Comparison of ENCODE assay signal across 8 cellular contexts in the genomic region with DNA sequence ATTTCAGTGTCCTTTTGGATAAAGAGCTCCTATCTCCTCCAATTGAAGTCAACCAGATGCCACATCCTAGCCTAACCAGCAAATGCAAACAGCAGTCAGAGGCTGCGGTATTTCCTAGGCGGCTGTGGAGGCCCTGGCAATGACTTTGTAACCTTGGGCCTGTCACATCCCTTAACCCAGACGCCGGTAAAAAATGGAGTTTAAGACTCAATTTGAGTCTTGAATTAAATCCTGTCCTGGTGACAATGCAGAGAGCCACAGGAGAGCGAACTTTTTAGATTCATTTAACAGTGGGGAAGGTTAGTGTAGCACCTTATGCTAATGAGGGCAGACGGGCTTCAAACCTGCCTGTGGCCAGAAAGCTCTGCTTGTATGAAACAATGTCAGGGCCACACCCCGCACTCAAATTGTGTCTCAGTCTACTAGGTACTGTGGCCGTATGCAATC. TPM values are rescaled to one million over a fixed set of nuclear protein-coding genes. Genes with fewer than 3 reads are reported as not detected.
DNase-seq lines count a peak whose midpoint lies in the region; ATAC-seq and TF ChIP-seq lines count a peak whose summit lies in the region.

No MANE protein-coding gene starts in this region.

- ATAC-seq in CD4-positive, alpha-beta T cell (ENCODE audit: poor library complexity) = peak; percentile 22
- ATAC-seq in heart right ventricle = no peak

- H3K36me3 ChIP-seq in mesenchymal stem cell (ENCODE audit: control insufficient read depth in 1 of 2, insufficient read depth in 2 of 2, low read depth in 1 of 2, low read length in 2 of 2) (peaks cover 0 to 2% of the 10 kb centered on the region in 2 experiments), heart right ventricle (no peaks in the 10 kb centered on the region)

- H4K8ac ChIP-seq in mesenchymal stem cell (ENCODE audit: low read length) = no peak overlapping the region

- H3K4ac ChIP-seq in mesenchymal stem cell (ENCODE audit: low read depth in 1 of 2, low read length in 2 of 2) = no peak overlapping the region

- DNase-seq in CD4-positive, alpha-beta T cell = peak in 3 of 10 experiments; percentile 9 to 13 (median 12)
- DNase-seq in mesenchymal stem cell (no peak), Ammon's horn (ENCODE audit: low spot score) (no peak), COLO829 (ENCODE audit: low spot score) (no peak), heart right ventricle (no peak), cerebellum (ENCODE audit: low spot score) (no peak)

- peak overlapping the region; percentile 85 for H3K4me2 ChIP-seq in mesenchymal stem cell (ENCODE audit: low read length, poor library complexity, severe bottlenecking)

- peak overlapping the region; percentile 20 for H2BK5ac ChIP-seq in mesenchymal stem cell (ENCODE audit: low read depth, low read length, poor library complexity, severe bottlenecking)

- peaks cover 2% of the 10 kb centered on the region for H3K79me1 ChIP-seq in mesenchymal stem cell (replicated peaks; ENCODE audit: low read length, poor library complexity, severe bottlenecking)

- no peak overlapping the region for H2BK15ac ChIP-seq in mesenchymal stem cell (ENCODE audit: low read depth, poor library complexity, severe bottlenecking)

- POLR2A ChIA-PET in CD4-positive, alpha-beta T cell (lab: Charles Lee) = interaction anchor here (1.2 to 4.5 kb wide), 2 partner anchors 30 to 96 kb away, joined by 3 to 25 read pairs; partner anchors contain the start of gene APPL2

- peak overlapping the region; percentile 87 for H3K4me3 Mint-ChIP-seq in CD4-positive, alpha-beta T cell
- peak overlapping the region; percentile 87 to 97 (median 95) for H3K4me3 Mint-ChIP-seq in IgD-negative memory B cell
- H3K4me3 Mint-ChIP-seq in activated naive CD8-positive, alpha-beta T cell = peak overlapping the region; percentile 83

- no peak overlapping the region for H3K27ac ChIP-seq in CD4-positive, alpha-beta T cell (ENCODE audit: low read depth, low read length)
- H3K27ac ChIP-seq in mesenchymal stem cell (ENCODE audit: low read length, poor library complexity, severe bottlenecking) (peak overlapping the region; percentile 53), heart right ventricle (no peak overlapping the region)

- no peaks in the 10 kb centered on the region for H3K9me3 Mint-ChIP-seq in CD4-positive, alpha-beta T cell
- H3K9me3 Mint-ChIP-seq in IgD-negative memory B cell = no peaks in the 10 kb centered on the region
- no peaks in the 10 kb centered on the region for H3K9me3 Mint-ChIP-seq in activated naive CD8-positive, alpha-beta T cell (ENCODE audit: low read depth)

- H3K36me3 Mint-ChIP-seq in CD4-positive, alpha-beta T cell (ENCODE audit: low read depth) = peaks cover 5% of the 10 kb centered on the region
- peaks cover 2% of the 10 kb centered on the region for H3K36me3 Mint-ChIP-seq in IgD-negative memory B cell
- H3K36me3 Mint-ChIP-seq in activated naive CD8-positive, alpha-beta T cell = peaks cover 2% of the 10 kb centered on the region

- H3K4me1 ChIP-seq in mesenchymal stem cell (ENCODE audit: control insufficient read depth, insufficient read depth, low read depth, low read length) (peaks cover 11% of the 10 kb centered on the region), heart right ventricle (peaks cover 0 to 18% (median 7%) of the 10 kb centered on the region in 9 donors)

- H3K14ac ChIP-seq in mesenchymal stem cell (ENCODE audit: low read length in 2 of 2) = no peak overlapping the region

- H4K91ac ChIP-seq in mesenchymal stem cell (ENCODE audit: low read length) = no peak overlapping the region

- 54% methylated on average over 8 of the region's 8 CpGs for WGBS in mesenchymal stem cell
- WGBS in heart right ventricle, 2 donors = 84 to 85% methylated on average over 8 of the region's 8 CpGs

- CTCF ChIA-PET in CD4-positive, alpha-beta T cell (lab: Charles Lee) = interaction anchor here (0.7 kb wide), 1 partner anchor 17 kb away, joined by 3 read pairs; no protein-coding TSS in a partner anchor

- no peak for TF ChIP-seq CTCF in CD4-positive, alpha-beta T cell (IDR thresholded peaks at IDR 0.05)
- no peak for TF ChIP-seq CTCF in heart right ventricle (IDR thresholded peaks at IDR 0.05)

- H3K4me1 Mint-ChIP-seq in CD4-positive, alpha-beta T cell (ENCODE audit: low read depth) = peaks cover 63% of the 10 kb centered on the region
- peaks cover 31 to 51% (median 32%) of the 10 kb centered on the region in 3 donors for H3K4me1 Mint-ChIP-seq in IgD-negative memory B cell
- H3K4me1 Mint-ChIP-seq in activated naive CD8-positive, alpha-beta T cell (ENCODE audit: low read depth) = peaks cover 57% of the 10 kb centered on the region

- no peaks in the 10 kb centered on the region for H3K27me3 ChIP-seq in CD4-positive, alpha-beta T cell (ENCODE audit: control insufficient read depth, insufficient read depth, low read length)
- H3K27me3 ChIP-seq in mesenchymal stem cell (ENCODE audit: control insufficient read depth in 1 of 2, insufficient read depth in 1 of 2, low read length in 2 of 2) (no peaks in the 10 kb centered on the region), heart right ventricle (peaks cover 0 to 17% (median 3%) of the 10 kb centered on the region in 7 donors)

- H2BK120ac ChIP-seq in mesenchymal stem cell (ENCODE audit: low read depth, low read length) = no peak overlapping the region

- no peak overlapping the region for H2AFZ ChIP-seq in mesenchymal stem cell (ENCODE audit: low read depth, low read length)

- H2AK5ac ChIP-seq in mesenchymal stem cell (ENCODE audit: low read length, severe bottlenecking) = no peak overlapping the region

- peak overlapping the region; percentile 74 for H3K27ac Mint-ChIP-seq in CD4-positive, alpha-beta T cell
- peak overlapping the region in 2 of 3 donors; percentile 93 to 98 for H3K27ac Mint-ChIP-seq in IgD-negative memory B cell
- H3K27ac Mint-ChIP-seq in activated naive CD8-positive, alpha-beta T cell = peak overlapping the region; percentile 67

- intact Hi-C loops in CD4-positive, alpha-beta T cell (cut with DNase I, micrococcal nuclease) = loop anchor here in 1 of 2 experiments (5.0 kb wide), 1 partner anchor 225 kb away; the partner anchor contains the start of gene WASHC4
- intact Hi-C loops in heart right ventricle (cut with DNase I) = no loop called here

- no peak overlapping the region for H2BK12ac ChIP-seq in mesenchymal stem cell (ENCODE audit: low read length in 2 of 2)

- no peaks in the 10 kb centered on the region for H3K27me3 Mint-ChIP-seq in CD4-positive, alpha-beta T cell
- H3K27me3 Mint-ChIP-seq in IgD-negative memory B cell = no peaks in the 10 kb centered on the region
- no peaks in the 10 kb centered on the region for H3K27me3 Mint-ChIP-seq in activated naive CD8-positive, alpha-beta T cell

- H3K9ac ChIP-seq in mesenchymal stem cell (ENCODE audit: low read length) = peak overlapping the region; percentile 72

- no peak overlapping the region for H3K18ac ChIP-seq in mesenchymal stem cell (ENCODE audit: low read depth in 1 of 2, low read length in 2 of 2)

- H3K9me3 ChIP-seq in CD4-positive, alpha-beta T cell (ENCODE audit: control insufficient read depth, low read length) = no peaks in the 10 kb centered on the region
- no peaks in the 10 kb centered on the region for H3K9me3 ChIP-seq in mesenchymal stem cell (ENCODE audit: control insufficient read depth, low read length)
- no peaks in the 10 kb centered on the region for H3K9me3 ChIP-seq in heart right ventricle

- no peak overlapping the region for H3K23ac ChIP-seq in mesenchymal stem cell (ENCODE audit: low read length in 2 of 2)

- H3K4me3 ChIP-seq in mesenchymal stem cell (ENCODE audit: insufficient read depth in 1 of 2, low read depth in 1 of 2, low read length in 2 of 2) (peak overlapping the region in 1 of 2 experiments; percentile 81), heart right ventricle (peak overlapping the region in 3 of 10 donors; percentile 76 to 86 (median 76))

RNA-seq across cellular contexts. Expression of gene C12orf75, which starts 1.3 kb away (rescaled TPM):
- total RNA-seq in CD4-positive, alpha-beta T cell = 10 to 100 TPM; 16.7 to 17.0 TPM
- polyA plus RNA-seq in IgD-negative memory B cell (38.5 TPM), heart right ventricle (1 to 10 TPM in 1 of 2 donors, under 1 TPM in 1; 0.86 to 3.1 TPM)
- polyA plus RNA-seq in mesenchymal stem cell (2013, experiment 1 of 2) = 22.0 TPM
- 21.5 TPM for polyA plus RNA-seq in mesenchymal stem cell (2013, experiment 2 of 2)
- total RNA-seq in heart right ventricle (1 to 10 TPM in 8 of 10 donors, under 1 TPM in 2; 0.76 to 4.9 (median 1.7) TPM), cerebellum (33.7 TPM)
